21 cellular contexts compared by ENCODE assay signal in the genomic region with DNA sequence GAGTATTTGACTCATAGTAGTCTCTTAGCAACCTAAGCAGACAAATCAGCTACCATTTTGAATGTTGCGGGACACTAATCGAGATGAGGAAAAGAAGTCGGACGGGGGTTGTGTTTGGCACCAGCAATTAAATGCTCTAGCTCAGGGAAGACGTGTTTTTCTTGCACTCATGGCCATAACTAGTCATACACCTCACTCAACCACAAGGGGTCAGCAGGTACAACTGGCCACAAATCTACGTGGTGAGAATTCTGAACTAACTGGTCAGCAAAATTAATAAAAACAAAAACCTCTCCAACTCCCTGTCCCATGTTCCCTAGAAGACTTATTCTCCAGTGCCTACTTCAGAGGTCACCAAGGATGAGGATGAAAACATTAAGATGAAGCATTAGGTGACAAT.
A peak's percentile ranks its signal among the peaks of the same experiment; 100 is the strongest.
DNase-seq lines count a peak whose midpoint lies in the region; ATAC-seq, FAIRE-seq and TF ChIP-seq lines count a peak whose summit lies in the region.
"Had no signal": no experiment of that assay in that cellular context is flagged by ENCODE, and none has a peak within 500 bp of the region (broad histone marks: within the 10 kb centered on the region; RNA-seq: fewer than 3 reads in every experiment).

No MANE protein-coding gene starts in this region.

- TF ChIP-seq EP300 in SK-N-SH (IDR thresholded peaks at IDR 0.05; ENCODE audit: borderline replicate concordance in 1 of 2, low read depth in 1 of 2, low read length in 1 of 2) (no peak), transverse colon (IDR thresholded peaks at IDR 0.05; ENCODE audit: low read depth) (no peak)

- no peaks in the 10 kb centered on the region for H3K79me2 ChIP-seq in SK-N-SH (ENCODE audit: insufficient read depth)
- H3K79me2 ChIP-seq in PC-9 (ENCODE audit: low read depth): no peaks in the 10 kb centered on the region

- H3K4me1 ChIP-seq in SK-N-SH (ENCODE audit: control insufficient read depth in 1 of 2, insufficient read depth in 2 of 2, low read depth in 1 of 2, low read length in 1 of 2) (no peaks in the 10 kb centered on the region), PC-9 (replicated peaks; ENCODE audit: insufficient read depth) (no peaks in the 10 kb centered on the region), testis (no peaks in the 10 kb centered on the region), transverse colon (no peaks in the 10 kb centered on the region), kidney (ENCODE audit: control insufficient read depth in 1 of 2, insufficient read depth in 1 of 2, low read depth in 1 of 2, low read length in 2 of 2) (no peaks in the 10 kb centered on the region)
- H3K4me1 ChIP-seq: left lung, right atrium auricular region had no signal

- no peak overlapping the region for H3K27ac ChIP-seq in SK-N-SH (ENCODE audit: low read depth in 2 of 2, low read length in 1 of 2)
- H3K27ac ChIP-seq in PC-9: no peak overlapping the region
- H3K27ac ChIP-seq in testis: no peak overlapping the region
- H3K27ac ChIP-seq in transverse colon: no peak overlapping the region
- H3K27ac ChIP-seq in kidney (ENCODE audit: low read depth in 2 of 2, low read length in 2 of 2): no peak overlapping the region
- H3K27ac ChIP-seq: brain microvascular endothelial cell, dorsolateral prefrontal cortex, left lung, right atrium auricular region had no signal

- no peak for FAIRE-seq in kidney (lab: Jason Lieb, UNC)
- FAIRE-seq: GM18507, GM19239 had no signal

- H2AFZ ChIP-seq in SK-N-SH (ENCODE audit: low read depth) (no peak overlapping the region), PC-9 (no peak overlapping the region)

- H4K20me1 ChIP-seq in SK-N-SH (ENCODE audit: insufficient read depth) (no peaks in the 10 kb centered on the region), PC-9 (ENCODE audit: insufficient read depth) (no peaks in the 10 kb centered on the region)

- H3K27me3 ChIP-seq in SK-N-SH (ENCODE audit: insufficient read depth) (no peaks in the 10 kb centered on the region), PC-9 (ENCODE audit: insufficient read depth, low read depth) (no peaks in the 10 kb centered on the region; the same call in 1 of the 2 replicates), testis (no peaks in the 10 kb centered on the region), transverse colon (no peaks in the 10 kb centered on the region)
- H3K27me3 ChIP-seq: brain microvascular endothelial cell, dorsolateral prefrontal cortex, left lung, right atrium auricular region had no signal

- CTCF ChIA-PET in SK-N-SH (lab: Yijun Ruan, JAX): interaction anchor here (1.5 kb wide), 1 partner anchor 15 kb away, joined by 3 read pairs; no protein-coding TSS in a partner anchor
- CTCF ChIA-PET in PC-9 (lab: Charles Lee): no interaction called here

- TF ChIP-seq POLR2A in testis (IDR thresholded peaks at IDR 0.05) (no peak), transverse colon (IDR thresholded peaks at IDR 0.05) (no peak)

- intact Hi-C loops in PC-9 (cut with micrococcal nuclease; ENCODE audit: unreplicated experiment) (no loop called here), testis (cut with DNase I; ENCODE audit: low total_unique reads) (no loop called here), transverse colon (cut with DNase I; ENCODE audit: low total_unique reads) (no loop called here), kidney (cut with DNase I) (no loop called here)

- WGBS in SK-N-SH (ENCODE audit: low lambda C conversion rate): 22% methylated on average over 6 of the region's 6 CpGs
- WGBS in testis, 2 donors: 68 to 76% methylated on average over 6 of the region's 6 CpGs
- WGBS in transverse colon (ENCODE audit: low coverage in 1 of 2), 2 donors: 47 to 70% methylated on average over 3 to 6 of the region's 6 CpGs

- DNase-seq in SK-N-SH: peak; percentile 6
- DNase-seq in PC-9: no peak
- peak; percentile 56 for DNase-seq in islet precursor cell
- DNase-seq in testis: peak; percentile 25
- no peak for DNase-seq in transverse colon
- DNase-seq in kidney: no peak
- DNase-seq in stimulated activated CD4-positive, alpha-beta T cell treated with anti-CD3 and anti-CD28 coated beads, Interleukin-2, amount 100 ng/mL, for 48 hours: no peak
- DNase-seq: activated CD4-positive, alpha-beta T cell treated with anti-CD3 and anti-CD28 coated beads for 1 hour; brain microvascular endothelial cell; CD8-positive, alpha-beta T cell; dorsolateral prefrontal cortex; left lung; MM.1S; naive B cell; NCI-H2171; stimulated activated CD4-positive, alpha-beta T cell treated with anti-CD3 and anti-CD28 coated beads, Interleukin-1b, Interleukin-23, amount 100 ng/mL, for 48 hours had no signal

- TF ChIP-seq RAD21 in SK-N-SH (IDR thresholded peaks at IDR 0.05; ENCODE audit: low read length): peak; percentile 35; the same call in 1 of the 2 replicates

- H3K9me2 ChIP-seq in SK-N-SH: no peaks in the 10 kb centered on the region
- no peaks in the 10 kb centered on the region for H3K9me2 ChIP-seq in PC-9 (ENCODE audit: insufficient read depth)

- H3K9ac ChIP-seq in SK-N-SH: no peak overlapping the region
- H3K9ac ChIP-seq in kidney (ENCODE audit: low read length in 2 of 2): no peak overlapping the region

- H3K36me3 ChIP-seq in SK-N-SH (replicated peaks in 1 of 2; ENCODE audit: control insufficient read depth in 1 of 2, insufficient read depth in 2 of 2, low read length in 1 of 2) (no peaks in the 10 kb centered on the region), PC-9 (ENCODE audit: low read depth) (no peaks in the 10 kb centered on the region), testis (ENCODE audit: low read depth, missing control alignments) (no peaks in the 10 kb centered on the region), transverse colon (no peaks in the 10 kb centered on the region), kidney (ENCODE audit: control insufficient read depth in 1 of 2, insufficient read depth in 2 of 2, low read length in 2 of 2) (no peaks in the 10 kb centered on the region)
- H3K36me3 ChIP-seq: brain microvascular endothelial cell, left lung, right atrium auricular region had no signal

- no peaks in the 10 kb centered on the region for H3F3A ChIP-seq in SK-N-SH (replicated peaks; ENCODE audit: insufficient read depth)
- H3F3A ChIP-seq in PC-9 (ENCODE audit: insufficient read depth, low read depth): no peaks in the 10 kb centered on the region

- H3K9me3 ChIP-seq in SK-N-SH (no peaks in the 10 kb centered on the region), PC-9 (ENCODE audit: insufficient read depth, low read depth) (no peaks in the 10 kb centered on the region), testis (no peaks in the 10 kb centered on the region), transverse colon (no peaks in the 10 kb centered on the region), kidney (ENCODE audit: control insufficient read depth in 1 of 2, low read length in 2 of 2) (no peaks in the 10 kb centered on the region)
- H3K9me3 ChIP-seq: left lung, right atrium auricular region had no signal

- H3K4me3 ChIP-seq in SK-N-SH (ENCODE audit: low read depth in 2 of 2, low read length in 1 of 2): no peak overlapping the region
- no peak overlapping the region for H3K4me3 ChIP-seq in PC-9
- no peak overlapping the region for H3K4me3 ChIP-seq in testis
- no peak overlapping the region for H3K4me3 ChIP-seq in transverse colon
- no peak overlapping the region for H3K4me3 ChIP-seq in kidney (ENCODE audit: low read length in 2 of 2)
- H3K4me3 ChIP-seq: dorsolateral prefrontal cortex, left lung, right atrium auricular region had no signal

- POLR2A ChIA-PET in SK-N-SH (lab: Yijun Ruan, JAX) (no interaction called here), PC-9 (lab: Charles Lee; ENCODE audit: unreplicated experiment) (no interaction called here)

- no peak for ATAC-seq in SK-N-SH treated with all-trans-retinoic acid at 6 μM for 48 hours
- ATAC-seq: activated naive CD4-positive, alpha-beta T cell treated with anti-CD3 and anti-CD28 coated beads, Interleukin-2, amount 50 U/mL, for 72 hours; CD8-positive, alpha-beta T cell; left lung had no signal

- TF ChIP-seq CTCF in SK-N-SH (IDR thresholded peaks at IDR 0.05) (no peak), PC-9 (conservative IDR thresholded peaks at IDR 0.05) (peak; percentile 46), testis (IDR thresholded peaks at IDR 0.05) (peak in 2 of 3 experiments; percentile 3 to 26), transverse colon (IDR thresholded peaks at IDR 0.05) (no peak), kidney (IDR thresholded peaks at IDR 0.05; ENCODE audit: borderline replicate concordance, extremely low read depth, insufficient read depth) (no peak)

- no TSS peak for BruUV-seq in PC-9 (replicated peaks; lab: Mats Ljungman, UMichigan)

- in situ Hi-C loops in transverse colon (cut with MboI; ENCODE audit: low pct_ligation_motif_present in 1 of 4, low pct_unique_long_range_greater_than_20kb in 1 of 4, low sequenced_read_pairs in 3 of 4): no loop called here

- H3K4me2 ChIP-seq in SK-N-SH (no peak overlapping the region), PC-9 (no peak overlapping the region)

TF ChIP-seq in SK-N-SH, 30 proteins besides CTCF, POLR2A, EP300 and RAD21 (continues in another document):
- TF ChIP-seq TEAD4 (IDR thresholded peaks at IDR 0.05; ENCODE audit: borderline replicate concordance, insufficient read depth) (no peak), USF2 (IDR thresholded peaks at IDR 0.05; ENCODE audit: borderline replicate concordance, low read depth, low read length) (no peak), NRF1 (IDR thresholded peaks at IDR 0.05; ENCODE audit: low read depth, low read length) (no peak), EZH2phosphoT487 (IDR thresholded peaks at IDR 0.05; ENCODE audit: borderline replicate concordance, low read depth) (no peak)

TF ChIP-seq in SK-N-SH treated with all-trans-retinoic acid at 6 μM for 48 hours, 23 proteins besides CTCF, POLR2A, EP300 and RAD21 (continues in another document):
- no peak for TF ChIP-seq ZC3H10 (CRISPR knock-in tag; IDR thresholded peaks at IDR 0.05)
- no peak for TF ChIP-seq PATZ1 (CRISPR knock-in tag; IDR thresholded peaks at IDR 0.05; ENCODE audit: borderline replicate concordance)

Comparison
In these comparisons a context has a peak if more than half of its experiments do, and no peak if none do; other contexts are left out.
1. DNase-seq: peak in SK-N-SH (single experiment), islet precursor cell (single experiment) and testis (single experiment); none in PC-9 (0 of 2), transverse colon (single experiment), kidney (single experiment) and stimulated activated CD4-positive, alpha-beta T cell treated with anti-CD3 and anti-CD28 coated beads, Interleukin-2, amount 100 ng/mL, for 48 hours (0 of 2).
2. CTCF ChIP-seq: peak in PC-9 (single experiment) and testis (2 of 3); none in SK-N-SH (single experiment), transverse colon (0 of 5) and kidney (single experiment).